ENCODE assay signal across 10 cellular contexts in the genomic region with DNA sequence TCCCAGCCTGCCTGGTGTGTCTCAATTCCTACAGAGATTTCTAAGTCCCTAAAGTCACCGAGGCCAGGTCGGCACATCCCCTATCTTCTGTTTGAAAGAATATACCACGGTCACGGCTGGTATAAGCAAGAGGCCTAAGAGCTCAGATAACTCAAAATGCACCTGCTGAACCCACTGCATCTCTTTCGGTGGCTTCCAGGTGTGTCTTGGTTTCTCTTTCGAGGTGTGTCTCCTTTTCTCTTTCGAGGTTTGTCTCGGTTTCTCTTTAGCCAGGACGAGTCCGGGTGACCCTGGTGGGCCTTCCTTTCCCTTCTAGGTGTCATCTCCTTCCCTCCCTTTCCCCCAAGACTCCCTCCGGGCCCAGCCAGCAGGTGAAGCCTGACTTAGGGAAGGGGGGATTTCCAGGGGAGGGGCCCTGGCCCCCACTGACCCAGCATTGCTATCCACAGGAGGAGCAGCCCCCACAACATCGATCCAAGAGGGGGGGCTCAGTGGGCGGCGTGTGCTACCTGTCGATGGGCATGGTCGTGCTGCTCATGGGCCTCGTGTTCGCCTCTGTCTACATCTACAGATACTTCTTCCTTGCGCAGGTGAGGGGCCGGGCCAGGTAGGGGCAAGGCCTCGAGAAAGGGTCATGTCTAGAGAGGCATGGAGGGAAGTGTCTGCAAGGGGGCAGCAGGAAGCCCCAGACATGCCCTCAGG. TPM values are rescaled to one million over a fixed set of nuclear protein-coding genes. Genes with fewer than 3 reads are reported as not detected.
DNase-seq lines count a peak whose midpoint lies in the region; ATAC-seq lines count a peak whose summit lies in the region.
"Had no signal": no experiment of that assay in that cellular context is flagged by ENCODE, and none has a peak within 500 bp of the region (broad histone marks: within the 10 kb centered on the region; RNA-seq: fewer than 3 reads in every experiment).

No MANE protein-coding gene starts in this region.

- no peak overlapping the region for H3K23ac ChIP-seq in neuronal stem cell (ENCODE audit: low read depth, low read length, poor library complexity)

- H3K14ac ChIP-seq in neuronal stem cell (ENCODE audit: low read length): peak overlapping the region; percentile 84

- no peak overlapping the region for H2BK120ac ChIP-seq in neuronal stem cell (ENCODE audit: low read depth, low read length)

- no peak overlapping the region for H3K9ac ChIP-seq in neuronal stem cell (ENCODE audit: low read depth, low read length, poor library complexity)

- no peak overlapping the region for H3K4me3 ChIP-seq in neuronal stem cell (ENCODE audit: low read length in 2 of 2)
- H3K4me3 ChIP-seq: SK-N-MC had no signal

- no peak overlapping the region for H3K27ac ChIP-seq in neuronal stem cell (replicated peaks; ENCODE audit: low read length)
- H3K27ac ChIP-seq: SK-N-MC had no signal

- H2BK15ac ChIP-seq in neuronal stem cell (ENCODE audit: low read length): no peak overlapping the region

- DNase-seq in neuronal stem cell (ENCODE audit: low spot score) (no peak), NCI-H1105 (lab: John Stamatoyannopoulos, UW) (no peak), NCI-H2081 treated with DMSO at 0.1 percent for 48 hours (lab: John Stamatoyannopoulos, UW) (no peak), SW480 (ENCODE audit: low spot score) (no peak), GF-D8 (lab: John Stamatoyannopoulos, UW) (no peak)
- DNase-seq: mesenchymal stem cell had no signal

- H4K8ac ChIP-seq in neuronal stem cell (ENCODE audit: low read depth, low read length): no peak overlapping the region

- no CpG with 5 or more reads among the region's 21 CpGs for WGBS in neuronal stem cell (ENCODE audit: extremely low coverage in 2 of 2, insufficient read length in 2 of 2, insufficient replicate concordance in 1 of 2), 2 donors

- no peak overlapping the region for H2BK12ac ChIP-seq in neuronal stem cell (ENCODE audit: low read length)

- H2BK5ac ChIP-seq in neuronal stem cell (ENCODE audit: low read length): no peak overlapping the region

- H3K4me1 ChIP-seq in neuronal stem cell (ENCODE audit: control insufficient read depth in 2 of 2, insufficient read depth in 1 of 2, low read depth in 1 of 2, low read length in 2 of 2): peaks cover 35 to 48% of the 10 kb centered on the region in 2 donors

- H3K18ac ChIP-seq in neuronal stem cell (ENCODE audit: low read length): peak overlapping the region; percentile 15

- H3K36me3 ChIP-seq in neuronal stem cell (replicated peaks in 1 of 2; ENCODE audit: control insufficient read depth in 2 of 2, insufficient read depth in 2 of 2, low read length in 2 of 2): peaks cover 28 to 70% of the 10 kb centered on the region in 2 donors

- no peaks in the 10 kb centered on the region for H3K9me3 ChIP-seq in neuronal stem cell (replicated peaks in 1 of 2; ENCODE audit: control insufficient read depth in 2 of 2, insufficient read depth in 1 of 2, low read depth in 1 of 2, low read length in 2 of 2)

- no peak overlapping the region for H3K4me2 ChIP-seq in neuronal stem cell (ENCODE audit: insufficient read depth, low read length, poor library complexity, severe bottlenecking)

- ATAC-seq in GM18868 (IDR thresholded peaks at IDR 0.05; ENCODE audit: unreplicated experiment): peak; percentile 69
- peak; percentile 54 for ATAC-seq in GM21737 (IDR thresholded peaks at IDR 0.05; ENCODE audit: unreplicated experiment)
- ATAC-seq in HG03575 (IDR thresholded peaks at IDR 0.05; ENCODE audit: extremely low read depth, insufficient number of reproducible peaks, low FRiP score, unreplicated experiment): peak; percentile 49

- no peak overlapping the region for H3K4ac ChIP-seq in neuronal stem cell (ENCODE audit: low read length)

- H2AFZ ChIP-seq in neuronal stem cell (ENCODE audit: low read length): no peak overlapping the region

- peaks cover 19% of the 10 kb centered on the region for H3K79me1 ChIP-seq in neuronal stem cell (ENCODE audit: low read depth, low read length)

- H2AK5ac ChIP-seq in neuronal stem cell (ENCODE audit: low read depth, low read length): no peak overlapping the region

- no peak overlapping the region for H4K91ac ChIP-seq in neuronal stem cell (ENCODE audit: low read depth, low read length, poor library complexity)

- H3K27me3 ChIP-seq in neuronal stem cell (ENCODE audit: control insufficient read depth in 3 of 3, insufficient read depth in 3 of 3, low read depth in 1 of 3, low read length in 3 of 3): no peaks in the 10 kb centered on the region

RNA-seq across cellular contexts. Expression of a gene that starts 8.4 kb away (rescaled TPM):
- 167 TPM for polyA plus RNA-seq in neuronal stem cell (2013, experiment 1 of 2)
- 168 TPM for polyA plus RNA-seq in neuronal stem cell (2013, experiment 2 of 2)

RNA-seq across cellular contexts. Expression of a gene that starts 51.9 kb away (rescaled TPM):
- polyA plus RNA-seq in neuronal stem cell (2013, experiment 1 of 2): not detected
- not detected for polyA plus RNA-seq in neuronal stem cell (2013, experiment 2 of 2)
